24 cellular contexts compared by ENCODE assay signal in the genomic region with DNA sequence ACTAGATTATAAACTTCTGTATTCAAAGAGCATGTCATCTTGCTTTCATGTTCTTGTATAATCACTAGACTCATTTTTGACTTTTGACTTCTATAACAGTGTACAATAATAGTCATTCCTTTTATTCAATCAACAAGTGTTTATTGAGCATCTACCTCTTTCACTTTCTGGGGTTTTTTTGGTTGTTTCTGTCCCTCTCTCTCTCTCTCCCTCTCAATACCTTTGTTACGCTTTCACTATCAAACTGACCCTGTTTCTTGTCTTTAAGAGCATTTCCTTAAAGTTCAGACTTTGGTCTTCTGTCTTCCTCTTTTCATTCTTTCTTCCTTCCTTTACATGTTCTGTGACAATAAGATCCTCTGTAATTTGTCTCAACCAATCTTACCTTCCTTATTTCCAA. TPM values are rescaled to one million over a fixed set of nuclear protein-coding genes. Genes with fewer than 3 reads are reported as not detected.
A peak's percentile ranks its signal among the peaks of the same experiment; 100 is the strongest.
DNase-seq lines count a peak whose midpoint lies in the region; ATAC-seq and TF ChIP-seq lines count a peak whose summit lies in the region.
"Had no signal": no experiment of that assay in that cellular context is flagged by ENCODE, and none has a peak within 500 bp of the region (broad histone marks: within the 10 kb centered on the region; RNA-seq: fewer than 3 reads in every experiment).

No MANE protein-coding gene starts in this region.

- peak overlapping the region; percentile 71 for H2AFZ ChIP-seq in ACC112 (ENCODE audit: low read length, unreplicated experiment)
- no peak overlapping the region for H2AFZ ChIP-seq in SU-DHL-6 (ENCODE audit: low read depth, low read length, severe bottlenecking)

- ATAC-seq in GM18498 (IDR thresholded peaks at IDR 0.05; ENCODE audit: unreplicated experiment) (peak; percentile 71), gastroesophageal sphincter (no peak)
- ATAC-seq: A549; foreskin keratinocyte; HCT116; naive thymus-derived CD4-positive, alpha-beta T cell had no signal

- H3K9me2 ChIP-seq in SU-DHL-6 (replicated peaks; ENCODE audit: insufficient read depth, low read length) = no peaks in the 10 kb centered on the region

- DNase-seq in Kasumi-1 (lab: John Stamatoyannopoulos, UW) = peak; percentile 4 to 8
- DNase-seq in amygdala (lab: John Stamatoyannopoulos, UW) = no peak
- DNase-seq in tibial nerve (ENCODE audit: low spot score in 2 of 2) = no peak
- DNase-seq in posterior cingulate gyrus = no peak
- DNase-seq: activated CD4-positive, alpha-beta T cell treated with anti-CD3 and anti-CD28 coated beads for 48 hours; activated naive CD4-positive, alpha-beta T cell; activated T-cell treated with anti-CD3 and anti-CD28 coated beads, Interleukin-2, amount 50 U/mL, for 24 hours; BE2C; COR-L47; effector CD8-positive, alpha-beta T cell; naive thymus-derived CD4-positive, alpha-beta T cell; NCI-H1417 treated with DMSO at 0.1 percent for 48 hours; NCI-H774; occipital lobe; retina; SHP77 treated with DMSO at 0.1 percent for 48 hours had no signal

- 84 to 90% methylated on average over 1 of the region's 1 CpG for WGBS in tibial nerve, 2 donors
- 80 to 100% methylated on average over 1 of the region's 1 CpG for WGBS in gastroesophageal sphincter (ENCODE audit: low coverage in 1 of 2), 2 donors

- TF ChIP-seq POLR2A in tibial nerve (IDR thresholded peaks at IDR 0.05) = no peak
- no peak for TF ChIP-seq POLR2A in gastroesophageal sphincter (IDR thresholded peaks at IDR 0.05)

- H3K27me3 ChIP-seq in ACC112 (ENCODE audit: insufficient read depth, low read length) (no peaks in the 10 kb centered on the region), SU-DHL-6 (ENCODE audit: low read length) (no peaks in the 10 kb centered on the region), tibial nerve (no peaks in the 10 kb centered on the region), gastroesophageal sphincter (no peaks in the 10 kb centered on the region)
- H3K27me3 ChIP-seq: BE2C, foreskin keratinocyte had no signal

- H3K4me2 ChIP-seq in SU-DHL-6 (ENCODE audit: low read depth, low read length, poor library complexity, severe bottlenecking) = peak overlapping the region; percentile 32
- H3K4me2 ChIP-seq: A549, smooth muscle cell had no signal

- no peaks in the 10 kb centered on the region for H4K20me1 ChIP-seq in SU-DHL-6 (ENCODE audit: low read depth, low read length)

- H3K4me1 ChIP-seq in ACC112 (ENCODE audit: control insufficient read depth, insufficient read depth, low read length, unreplicated experiment) (no peaks in the 10 kb centered on the region), tibial nerve (no peaks in the 10 kb centered on the region), gastroesophageal sphincter (no peaks in the 10 kb centered on the region)
- H3K4me1 ChIP-seq: A549, BE2C had no signal

- H3K9me3 ChIP-seq in SU-DHL-6 (ENCODE audit: insufficient read depth, low read length) (no peaks in the 10 kb centered on the region), tibial nerve (peaks cover 0 to 16% (median 4%) of the 10 kb centered on the region in 4 donors), gastroesophageal sphincter (peaks cover 0 to 17% (median 0%) of the 10 kb centered on the region in 3 donors)
- H3K9me3 ChIP-seq: BE2C had no signal

- peaks cover 3% of the 10 kb centered on the region; the same call in 1 of the 2 replicates for H3F3A ChIP-seq in SU-DHL-6 (ENCODE audit: insufficient read depth)

- H3K36me3 ChIP-seq in ACC112 (ENCODE audit: insufficient read depth, low read length) = no peaks in the 10 kb centered on the region
- no peaks in the 10 kb centered on the region for H3K36me3 ChIP-seq in SU-DHL-6 (ENCODE audit: low read length)
- no peaks in the 10 kb centered on the region for H3K36me3 ChIP-seq in tibial nerve
- no peaks in the 10 kb centered on the region for H3K36me3 ChIP-seq in gastroesophageal sphincter
- H3K36me3 ChIP-seq: BE2C had no signal

- no peak for TF ChIP-seq CTCF in SU-DHL-6 (IDR thresholded peaks at IDR 0.05; ENCODE audit: insufficient read depth, low read length, poor library complexity, severe bottlenecking)
- no peak for TF ChIP-seq CTCF in tibial nerve (IDR thresholded peaks at IDR 0.05)
- TF ChIP-seq CTCF in gastroesophageal sphincter (IDR thresholded peaks at IDR 0.05) = no peak

- H3K79me2 ChIP-seq in ACC112 (ENCODE audit: control insufficient read depth, insufficient read depth, low read length, unreplicated experiment) (no peaks in the 10 kb centered on the region), SU-DHL-6 (ENCODE audit: insufficient read depth, low read length) (no peaks in the 10 kb centered on the region)

- TF ChIP-seq EP300 in tibial nerve (IDR thresholded peaks at IDR 0.05) = no peak
- TF ChIP-seq EP300 in gastroesophageal sphincter (IDR thresholded peaks at IDR 0.05) = no peak

- H3K27ac ChIP-seq in ACC112 (ENCODE audit: low read depth, low read length) (no peak overlapping the region), SU-DHL-6 (ENCODE audit: low read depth, low read length) (no peak overlapping the region), tibial nerve (no peak overlapping the region), gastroesophageal sphincter (no peak overlapping the region)
- H3K27ac ChIP-seq: A549, foreskin keratinocyte had no signal

- no peak overlapping the region for H3K4me3 ChIP-seq in ACC112 (ENCODE audit: low read depth, low read length)
- H3K4me3 ChIP-seq in SU-DHL-6 (ENCODE audit: insufficient read depth, low read length, poor library complexity, severe bottlenecking) = no peak overlapping the region
- H3K4me3 ChIP-seq in tibial nerve = no peak overlapping the region
- no peak overlapping the region for H3K4me3 ChIP-seq in gastroesophageal sphincter
- H3K4me3 ChIP-seq: A549, smooth muscle cell had no signal

- no peak overlapping the region for H3K9ac ChIP-seq in SU-DHL-6 (ENCODE audit: low read length)

- intact Hi-C loops in posterior cingulate gyrus (cut with DNase I) = no loop called here

RNA-seq across cellular contexts. Expression of a gene that starts 49.5 kb away (rescaled TPM):
- total RNA-seq in tibial nerve (1 to 10 TPM in 1 of 4 donors, under 1 TPM in 3; 0.22 to 1.2 (median 0.71) TPM), gastroesophageal sphincter (under 1 TPM; 0.12 to 0.54 (median 0.19) TPM)

RNA-seq across cellular contexts. Expression of a gene that starts 49.8 kb away (rescaled TPM):
- total RNA-seq in tibial nerve (10 to 100 TPM in 3 of 4 donors, 1 to 10 TPM in 1; 7.2 to 18.8 (median 14.7) TPM), gastroesophageal sphincter (10 to 100 TPM in 3 of 4 donors, 1 to 10 TPM in 1; 7.4 to 18.7 (median 16.0) TPM)

Comparison
In these comparisons a context has a peak if more than half of its experiments do, and no peak if none do; other contexts are left out.
1. DNase-seq: peak in Kasumi-1 (2 of 2); none in amygdala (0 of 56), tibial nerve (0 of 2) and posterior cingulate gyrus (0 of 10).